In genomic region chr1:44759077-44759476, GRCh38 we compare ENCODE assay signal across 20 cellular contexts. TPM values are rescaled to one million over a fixed set of nuclear protein-coding genes. Genes with fewer than 3 reads are reported as not detected.
DNase-seq lines count a peak whose midpoint lies in the region; ATAC-seq, FAIRE-seq and TF ChIP-seq lines count a peak whose summit lies in the region.
"Had no signal": no experiment of that assay in that cellular context is flagged by ENCODE, and none has a peak within 500 bp of the region (broad histone marks: within the 10 kb centered on the region; RNA-seq: fewer than 3 reads in every experiment).

No MANE protein-coding gene starts in this region.

- 85% methylated on average over 11 of the region's 11 CpGs for WGBS in GM12878 (ENCODE audit: insufficient coverage, insufficient replicate concordance, low lambda C conversion rate, missing lambda C conversion rate)
- 55 to 62% (median 58%) methylated on average over 11 of the region's 11 CpGs for WGBS in psoas muscle, 3 donors

- TF ChIP-seq POLR2A in GM12878 (IDR thresholded peaks at IDR 0.05; ENCODE audit: low read depth, low read length) (peak; percentile 49; the same call in 1 of the 2 replicates), GM12891 (IDR thresholded peaks at IDR 0.05; ENCODE audit: low read depth, low read length) (no peak)

- POLR2A ChIA-PET in GM12878 (lab: Charles Lee) = interaction anchor here (0.5 to 1.7 kb wide), 2 partner anchors 14 to 16 kb away, joined by 3 to 8 read pairs; partner anchors contain the start of gene RPS8

- H3K4me3 ChIP-seq in GM12878 = no peak overlapping the region
- H3K4me3 ChIP-seq in psoas muscle = no peak overlapping the region
- H3K4me3 ChIP-seq: GM23248 had no signal

- RAD21 ChIA-PET in GM12878 (lab: Charles Lee; ENCODE audit: unreplicated experiment) = interaction anchor here (0.5 kb wide), 1 partner anchor 31 kb away, joined by 3 read pairs; no protein-coding TSS in a partner anchor

- peaks cover 14% of the 10 kb centered on the region for H3K4me1 ChIP-seq in GM12878 (ENCODE audit: control insufficient read depth, insufficient read depth, low read length)
- H3K4me1 ChIP-seq in psoas muscle = no peaks in the 10 kb centered on the region

- ATAC-seq in GM12878 (no peak), psoas muscle (peak in 3 of 4 donors; percentile 13 to 48 (median 31))
- ATAC-seq: CD8-positive, alpha-beta T cell; HCT116 had no signal

- no peak for TF ChIP-seq EP300 in GM12878 (IDR thresholded peaks at IDR 0.05; ENCODE audit: borderline replicate concordance in 1 of 2, control insufficient read depth in 1 of 2, low read depth in 2 of 2, low read length in 2 of 2)

- peak; percentile 56 for DNase-seq in LHCN-M2 (ENCODE audit: low read depth)
- DNase-seq in GM12878 (ENCODE audit: low read depth, low spot score) = no peak
- DNase-seq in psoas muscle = no peak
- DNase-seq in NCI-H1436 treated with DMSO at 0.1 percent for 48 hours (lab: John Stamatoyannopoulos, UW) = no peak
- no peak for DNase-seq in GM12891 (ENCODE audit: insufficient read length, low spot score)
- DNase-seq: CD8-positive, alpha-beta T cell; COR-L47; DMS153; GF-D8; GM23248 had no signal

- TF ChIP-seq CTCF in GM12878 (IDR thresholded peaks at IDR 0.05 in 2 of 3, conservative IDR thresholded peaks at IDR 0.05 in 1 of 3; ENCODE audit: control insufficient read depth in 2 of 3, extremely low read depth in 1 of 3, insufficient read depth in 1 of 3, low read depth in 3 of 3, low read length in 3 of 3) (no peak), psoas muscle (IDR thresholded peaks at IDR 0.05) (no peak)

- TF ChIP-seq RAD21 in GM12878 (IDR thresholded peaks at IDR 0.05; ENCODE audit: insufficient read depth, low read depth, low read length) = no peak

- H3K4me2 ChIP-seq in GM12878 (ENCODE audit: control insufficient read depth, insufficient read depth) = no peak overlapping the region
- H3K4me2 ChIP-seq: KMS-11 had no signal

- no peak overlapping the region for H3K27ac ChIP-seq in GM12878 (ENCODE audit: control insufficient read depth, insufficient read depth)
- no peak overlapping the region for H3K27ac ChIP-seq in psoas muscle
- H3K27ac ChIP-seq: GM23248, KMS-11 had no signal

- H4K20me1 ChIP-seq in GM12878 (ENCODE audit: control insufficient read depth, insufficient read depth) = no peaks in the 10 kb centered on the region

- FAIRE-seq in GM12878 (lab: Jason Lieb, UNC) = no peak
- no peak for FAIRE-seq in GM12891 (lab: Jason Lieb, UNC)
- FAIRE-seq: D721Med, GM18507, H54 had no signal

- H3K9ac ChIP-seq in GM12878 (ENCODE audit: control insufficient read depth, insufficient read depth, low read length) = no peak overlapping the region
- H3K9ac ChIP-seq: GM23248, KMS-11 had no signal

- no peaks in the 10 kb centered on the region for H3K79me2 ChIP-seq in GM12878 (ENCODE audit: control insufficient read depth, insufficient read depth, low read length)

- H2AFZ ChIP-seq in GM12878 (ENCODE audit: control insufficient read depth, low read depth, low read length) = no peak overlapping the region
- H2AFZ ChIP-seq: GM23248 had no signal

- BruUV-seq in GM12878 (replicated peaks; lab: Mats Ljungman, UMichigan) = no TSS peak

- H3K36me3 ChIP-seq in GM12878 (ENCODE audit: control insufficient read depth in 2 of 2, insufficient read depth in 2 of 2, low read length in 1 of 2) (peaks cover 46 to 62% of the 10 kb centered on the region in 2 experiments), psoas muscle (ENCODE audit: insufficient read depth in 1 of 2, low read depth in 1 of 2) (no peaks in the 10 kb centered on the region)

- intact Hi-C loops in GM12878 (cut with micrococcal nuclease; ENCODE audit: unreplicated experiment) (no loop called here), psoas muscle (cut with DNase I) (no loop called here)

- SMC1A ChIA-PET in GM12878 (lab: Charles Lee; ENCODE audit: uncharacterized antibody, unreplicated experiment) = interaction anchor here (2.1 kb wide), 1 partner anchor 15 kb away, joined by 5 read pairs; no protein-coding TSS in a partner anchor

- H3K27me3 ChIP-seq in GM12878 (replicated peaks in 1 of 2; ENCODE audit: control insufficient read depth in 2 of 2, insufficient read depth in 2 of 2, low read length in 1 of 2) = no peaks in the 10 kb centered on the region
- no peaks in the 10 kb centered on the region for H3K27me3 ChIP-seq in psoas muscle (ENCODE audit: insufficient read depth in 3 of 3, low read length in 2 of 3)

- in situ Hi-C loops in GM12878 (cut with MboI) = no loop called here

- H3K9me3 ChIP-seq in GM12878 (replicated peaks; ENCODE audit: control insufficient read depth, insufficient read depth, low read length) (no peaks in the 10 kb centered on the region), psoas muscle (no peaks in the 10 kb centered on the region)

- CTCF ChIA-PET in GM12878 (lab: Yijun Ruan, JAX) = interaction anchor here (1.0 kb wide), 2 partner anchors 25 to 30 kb away, joined by 3 to 4 read pairs; no protein-coding TSS in a partner anchor

RNA-seq across cellular contexts. Expression of gene RPS8, which starts 16.3 kb away (rescaled TPM):
- 2,019 and 2,069 TPM in 2 replicates for total RNA-seq in LHCN-M2 (2014; rRNA removed)
- 1,942 TPM for polyA plus RNA-seq in LHCN-M2 (2012)
- 330 and 356 TPM in 2 replicates for total RNA-seq in GM12878 (2013; cell fraction: nucleolus; rRNA removed)
- 3,351 and 3,453 TPM in 2 replicates for total RNA-seq in GM12878 (2014; rRNA removed)
- 3,065 and 3,117 TPM in 2 replicates for total RNA-seq in GM12878 (2014; rRNA removed; fragmentation: Illumina TruSeq; extraction: Trizol)
- total RNA-seq in GM12878 (2021) = 3,050 and 3,180 TPM in 2 replicates
- polyA plus RNA-seq in GM12878 (2011; ENCODE audit: low read depth) = 4,615 TPM
- 2,404 and 2,482 TPM in 2 replicates for polyA plus RNA-seq in GM12878 (2011; rRNA removed)
- 2,295 and 2,366 TPM in 2 replicates for polyA plus RNA-seq in GM12878 (2011; cell fraction: cytosol; rRNA removed)
- 751 and 887 TPM in 2 replicates for polyA plus RNA-seq in GM12878 (2011; cell fraction: nucleus; rRNA removed)
- polyA plus RNA-seq in GM12878 (2012) = 3,919 and 4,067 TPM in 2 replicates
- polyA plus RNA-seq in GM12878 (2014; fragmentation: Illumina TruSeq; extraction: Trizol) = 1,912 and 2,704 TPM in 2 replicates
- 1,000 to 10,000 TPM; 2,238 to 3,059 TPM for polyA plus RNA-seq in GM12878 (2014; fragmentation: Nextera tagmentation; extraction: Ambion mirVana)
- polyA plus RNA-seq in GM12878 (2014; rRNA removed) = 3,141 and 3,461 TPM in 2 replicates
- 1,000 to 10,000 TPM; 1,296 to 1,343 TPM for polyA plus RNA-seq in GM12878 (2016; fragmentation: Nextera tagmentation; extraction: Ambion mirVana)
- polyA minus RNA-seq in GM12878 (2011; rRNA and poly(A)+ RNA removed) = 702 and 773 TPM in 2 replicates
- polyA minus RNA-seq in GM12878 (2011; cell fraction: cytosol; rRNA and poly(A)+ RNA removed) = 421 and 433 TPM in 2 replicates
- polyA minus RNA-seq in GM12878 (2011; cell fraction: nucleus; rRNA and poly(A)+ RNA removed) = 155 and 214 TPM in 2 replicates
- total RNA-seq in psoas muscle = 1,000 to 10,000 TPM in 2 of 4 donors, 100 to 1,000 TPM in 2; 935 to 1,269 (median 1,066) TPM
- 1,000 to 10,000 TPM; 1,193 to 2,158 (median 1,436) TPM for polyA plus RNA-seq in psoas muscle
- 4,239 TPM for polyA plus RNA-seq in GM12891 (2012; ENCODE audit: low read depth, missing spikeins)

RNA-seq across cellular contexts. Expression of gene KIF2C, which starts 19.4 kb away (rescaled TPM):
- total RNA-seq in LHCN-M2 (2014; rRNA removed) (95.3 and 99.3 TPM in 2 replicates), GM12878 (2014; rRNA removed) (73.1 and 78.7 TPM in 2 replicates), GM12878 (2014; rRNA removed; fragmentation: Illumina TruSeq; extraction: Trizol) (80.7 and 85.6 TPM in 2 replicates), GM12878 (2021) (75.0 and 81.9 TPM in 2 replicates), psoas muscle (under 1 TPM; 0.26 to 0.97 (median 0.59) TPM)
- 35.7 TPM for polyA plus RNA-seq in LHCN-M2 (2012)
- total RNA-seq in GM12878 (2013; cell fraction: nucleolus; rRNA removed) = 36.3 and 49.0 TPM in 2 replicates
- polyA plus RNA-seq in GM12878 (2011; ENCODE audit: low read depth) = 21.7 TPM
- polyA plus RNA-seq in GM12878 (2011; rRNA removed) (95.0 and 97.8 TPM in 2 replicates), GM12878 (2014; fragmentation: Illumina TruSeq; extraction: Trizol) (88.9 and 99.3 TPM in 2 replicates), GM12878 (2014; fragmentation: Nextera tagmentation; extraction: Ambion mirVana) (10 to 100 TPM; 42.3 to 45.5 TPM), GM12878 (2014; rRNA removed) (70.8 and 75.1 TPM in 2 replicates), GM12878 (2016; fragmentation: Nextera tagmentation; extraction: Ambion mirVana) (100 to 1,000 TPM in 1 of 2 experiments, 10 to 100 TPM in 1; 99.3 to 104 TPM), psoas muscle (1 to 10 TPM in 1 of 3 donors, under 1 TPM in 2; 0.23 to 1.2 (median 0.27) TPM)
- polyA plus RNA-seq in GM12878 (2011; cell fraction: cytosol; rRNA removed) = 90.6 and 93.2 TPM in 2 replicates
- 108 and 123 TPM in 2 replicates for polyA plus RNA-seq in GM12878 (2011; cell fraction: nucleus; rRNA removed)
- 30.7 and 38.9 TPM in 2 replicates for polyA plus RNA-seq in GM12878 (2012)
- 107 and 133 TPM in 2 replicates for polyA minus RNA-seq in GM12878 (2011; rRNA and poly(A)+ RNA removed)
- 30.5 and 36.8 TPM in 2 replicates for polyA minus RNA-seq in GM12878 (2011; cell fraction: cytosol; rRNA and poly(A)+ RNA removed)
- 28.8 and 38.6 TPM in 2 replicates for polyA minus RNA-seq in GM12878 (2011; cell fraction: nucleus; rRNA and poly(A)+ RNA removed)
- 36.3 TPM for polyA plus RNA-seq in GM12891 (2012; ENCODE audit: low read depth, missing spikeins)

RNA-seq across cellular contexts. Expression of gene RNU5D-1, which starts 28.1 kb away (rescaled TPM):
- total RNA-seq in LHCN-M2 (2014; rRNA removed) (not detected in 2 replicates), GM12878 (2014; rRNA removed) (not detected in 2 replicates), GM12878 (2014; rRNA removed; fragmentation: Illumina TruSeq; extraction: Trizol) (not detected in 2 replicates), GM12878 (2021) (not detected in 2 replicates), psoas muscle (not detected)
- not detected for polyA plus RNA-seq in LHCN-M2 (2012)
- not detected in 2 replicates for total RNA-seq in GM12878 (2013; cell fraction: nucleolus; rRNA removed)
- not detected for polyA plus RNA-seq in GM12878 (2011; ENCODE audit: low read depth)
- polyA plus RNA-seq in GM12878 (2011; rRNA removed) (not detected in 2 replicates), GM12878 (2014; fragmentation: Illumina TruSeq; extraction: Trizol) (not detected in 2 replicates), GM12878 (2014; fragmentation: Nextera tagmentation; extraction: Ambion mirVana) (not detected), GM12878 (2014; rRNA removed) (not detected in 2 replicates), GM12878 (2016; fragmentation: Nextera tagmentation; extraction: Ambion mirVana) (not detected), psoas muscle (not detected)
- polyA plus RNA-seq in GM12878 (2011; cell fraction: cytosol; rRNA removed) = not detected in 2 replicates
- not detected in 2 replicates for polyA plus RNA-seq in GM12878 (2011; cell fraction: nucleus; rRNA removed)
- not detected in 2 replicates for polyA plus RNA-seq in GM12878 (2012)
- polyA minus RNA-seq in GM12878 (2011; rRNA and poly(A)+ RNA removed) = under 0.01 and 3,585 TPM in 2 replicates
- polyA minus RNA-seq in GM12878 (2011; cell fraction: cytosol; rRNA and poly(A)+ RNA removed) = 537 and 622 TPM in 2 replicates
- polyA minus RNA-seq in GM12878 (2011; cell fraction: nucleus; rRNA and poly(A)+ RNA removed) = under 0.01 TPM in 2 replicates
- polyA plus RNA-seq in GM12891 (2012; ENCODE audit: low read depth, missing spikeins) = not detected
- total RNA-seq: A673; CD8-positive, alpha-beta T cell; GM23248; HT-29 had no signal
- polyA plus RNA-seq: BJ, CD14-positive monocyte, GM23248, IgD-negative memory B cell had no signal

RNA-seq across cellular contexts. Expression of gene BEST4, which starts 28.9 kb away (rescaled TPM):
- total RNA-seq in LHCN-M2 (2014; rRNA removed) (not detected in 2 replicates), GM12878 (2014; rRNA removed) (0.65 and 0.85 TPM in 2 replicates), GM12878 (2014; rRNA removed; fragmentation: Illumina TruSeq; extraction: Trizol) (0.40 and 0.46 TPM in 2 replicates), GM12878 (2021) (1.3 and 1.5 TPM in 2 replicates), psoas muscle (not detected)
- polyA plus RNA-seq in LHCN-M2 (2012) = 0.10 TPM
- total RNA-seq in GM12878 (2013; cell fraction: nucleolus; rRNA removed) = 0.48 and 0.83 TPM in 2 replicates
- 0.20 TPM for polyA plus RNA-seq in GM12878 (2011; ENCODE audit: low read depth)
- polyA plus RNA-seq in GM12878 (2011; rRNA removed) (0.08 TPM in 1 of 2 replicates, not detected in the other), GM12878 (2014; fragmentation: Illumina TruSeq; extraction: Trizol) (0.38 and 0.73 TPM in 2 replicates), GM12878 (2014; fragmentation: Nextera tagmentation; extraction: Ambion mirVana) (under 1 TPM; 0.06 to 0.20 TPM), GM12878 (2014; rRNA removed) (0.76 and 0.94 TPM in 2 replicates), GM12878 (2016; fragmentation: Nextera tagmentation; extraction: Ambion mirVana) (under 1 TPM; 0.43 to 0.98 TPM), psoas muscle (under 1 TPM in 1 of 3 donors, not detected in 2; 0.08 TPM)
- 0.03 and 0.16 TPM in 2 replicates for polyA plus RNA-seq in GM12878 (2011; cell fraction: cytosol; rRNA removed)
- 0.22 TPM in 2 replicates for polyA plus RNA-seq in GM12878 (2011; cell fraction: nucleus; rRNA removed)
- 0.76 and 1.2 TPM in 2 replicates for polyA plus RNA-seq in GM12878 (2012)
- 0.10 TPM in 1 of 2 replicates, not detected in the other for polyA minus RNA-seq in GM12878 (2011; rRNA and poly(A)+ RNA removed)
- polyA minus RNA-seq in GM12878 (2011; cell fraction: cytosol; rRNA and poly(A)+ RNA removed) = not detected in 2 replicates
- 0.19 TPM in 1 of 2 replicates, not detected in the other for polyA minus RNA-seq in GM12878 (2011; cell fraction: nucleus; rRNA and poly(A)+ RNA removed)
- 1.7 TPM for polyA plus RNA-seq in GM12891 (2012; ENCODE audit: low read depth, missing spikeins)
- total RNA-seq: A673 had no signal
- polyA plus RNA-seq: CD14-positive monocyte had no signal

RNA-seq across cellular contexts. Expression of gene PLK3, which starts 41.1 kb away (rescaled TPM):
- total RNA-seq in LHCN-M2 (2014; rRNA removed) = 27.7 and 33.7 TPM in 2 replicates
- polyA plus RNA-seq in LHCN-M2 (2012) = 15.9 TPM
- total RNA-seq in GM12878 (2013; cell fraction: nucleolus; rRNA removed) = 46.1 and 49.0 TPM in 2 replicates
- total RNA-seq in GM12878 (2014; rRNA removed) = 19.9 and 23.1 TPM in 2 replicates
- total RNA-seq in GM12878 (2014; rRNA removed; fragmentation: Illumina TruSeq; extraction: Trizol) = 8.1 and 9.0 TPM in 2 replicates
- total RNA-seq in GM12878 (2021) = 16.5 and 20.9 TPM in 2 replicates
- 5.7 TPM for polyA plus RNA-seq in GM12878 (2011; ENCODE audit: low read depth)
- polyA plus RNA-seq in GM12878 (2011; rRNA removed) = 6.4 and 11.6 TPM in 2 replicates
- polyA plus RNA-seq in GM12878 (2011; cell fraction: cytosol; rRNA removed) = 15.5 and 18.4 TPM in 2 replicates
- 86.8 and 98.6 TPM in 2 replicates for polyA plus RNA-seq in GM12878 (2011; cell fraction: nucleus; rRNA removed)
- 12.9 and 13.7 TPM in 2 replicates for polyA plus RNA-seq in GM12878 (2012)
- 5.4 and 9.3 TPM in 2 replicates for polyA plus RNA-seq in GM12878 (2014; fragmentation: Illumina TruSeq; extraction: Trizol)
- polyA plus RNA-seq in GM12878 (2014; fragmentation: Nextera tagmentation; extraction: Ambion mirVana) = 1 to 10 TPM; 1.5 to 1.9 TPM
- polyA plus RNA-seq in GM12878 (2014; rRNA removed) = 23.2 and 29.2 TPM in 2 replicates
- polyA plus RNA-seq in GM12878 (2016; fragmentation: Nextera tagmentation; extraction: Ambion mirVana) = 10 to 100 TPM; 12.5 to 17.5 TPM
- 10.7 and 18.8 TPM in 2 replicates for polyA minus RNA-seq in GM12878 (2011; rRNA and poly(A)+ RNA removed)
- 7.9 and 8.8 TPM in 2 replicates for polyA minus RNA-seq in GM12878 (2011; cell fraction: cytosol; rRNA and poly(A)+ RNA removed)
- polyA minus RNA-seq in GM12878 (2011; cell fraction: nucleus; rRNA and poly(A)+ RNA removed) = 30.6 and 52.9 TPM in 2 replicates
- total RNA-seq in psoas muscle = 1 to 10 TPM; 3.7 to 7.1 (median 4.7) TPM
- 1 to 10 TPM; 3.0 to 8.3 (median 3.5) TPM for polyA plus RNA-seq in psoas muscle
- polyA plus RNA-seq in GM12891 (2012; ENCODE audit: low read depth, missing spikeins) = 16.7 TPM

Comparison
In these comparisons a context has a peak if more than half of its experiments do, and no peak if none do; other contexts are left out.
1. RNA of gene KIF2C, which starts 19.4 kb away (total RNA-seq): 95.3 to 99.3 TPM in LHCN-M2 and 36.3 to 85.6 TPM in GM12878; 0.26 to 0.97 TPM in psoas muscle; every median in the first group is over 10 times any median in the second.